8 cellular contexts compared by ENCODE assay signal in genomic region chr2:128090909-128091690, GRCh38. TPM values are rescaled to one million over a fixed set of nuclear protein-coding genes. Genes with fewer than 3 reads are reported as not detected.
DNase-seq lines count a peak whose midpoint lies in the region; ATAC-seq and TF ChIP-seq lines count a peak whose summit lies in the region.

A gene with protein sequence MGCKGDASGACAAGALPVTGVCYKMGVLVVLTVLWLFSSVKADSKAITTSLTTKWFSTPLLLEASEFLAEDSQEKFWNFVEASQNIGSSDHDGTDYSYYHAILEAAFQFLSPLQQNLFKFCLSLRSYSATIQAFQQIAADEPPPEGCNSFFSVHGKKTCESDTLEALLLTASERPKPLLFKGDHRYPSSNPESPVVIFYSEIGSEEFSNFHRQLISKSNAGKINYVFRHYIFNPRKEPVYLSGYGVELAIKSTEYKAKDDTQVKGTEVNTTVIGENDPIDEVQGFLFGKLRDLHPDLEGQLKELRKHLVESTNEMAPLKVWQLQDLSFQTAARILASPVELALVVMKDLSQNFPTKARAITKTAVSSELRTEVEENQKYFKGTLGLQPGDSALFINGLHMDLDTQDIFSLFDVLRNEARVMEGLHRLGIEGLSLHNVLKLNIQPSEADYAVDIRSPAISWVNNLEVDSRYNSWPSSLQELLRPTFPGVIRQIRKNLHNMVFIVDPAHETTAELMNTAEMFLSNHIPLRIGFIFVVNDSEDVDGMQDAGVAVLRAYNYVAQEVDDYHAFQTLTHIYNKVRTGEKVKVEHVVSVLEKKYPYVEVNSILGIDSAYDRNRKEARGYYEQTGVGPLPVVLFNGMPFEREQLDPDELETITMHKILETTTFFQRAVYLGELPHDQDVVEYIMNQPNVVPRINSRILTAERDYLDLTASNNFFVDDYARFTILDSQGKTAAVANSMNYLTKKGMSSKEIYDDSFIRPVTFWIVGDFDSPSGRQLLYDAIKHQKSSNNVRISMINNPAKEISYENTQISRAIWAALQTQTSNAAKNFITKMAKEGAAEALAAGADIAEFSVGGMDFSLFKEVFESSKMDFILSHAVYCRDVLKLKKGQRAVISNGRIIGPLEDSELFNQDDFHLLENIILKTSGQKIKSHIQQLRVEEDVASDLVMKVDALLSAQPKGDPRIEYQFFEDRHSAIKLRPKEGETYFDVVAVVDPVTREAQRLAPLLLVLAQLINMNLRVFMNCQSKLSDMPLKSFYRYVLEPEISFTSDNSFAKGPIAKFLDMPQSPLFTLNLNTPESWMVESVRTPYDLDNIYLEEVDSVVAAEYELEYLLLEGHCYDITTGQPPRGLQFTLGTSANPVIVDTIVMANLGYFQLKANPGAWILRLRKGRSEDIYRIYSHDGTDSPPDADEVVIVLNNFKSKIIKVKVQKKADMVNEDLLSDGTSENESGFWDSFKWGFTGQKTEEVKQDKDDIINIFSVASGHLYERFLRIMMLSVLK (N-terminal part only) (plus strand): TSS chr2:128091200. CDS start chr2:128091358, 158 bp downstream.

- H3K4me2 ChIP-seq in SU-DHL-6 (ENCODE audit: low read depth, low read length, poor library complexity, severe bottlenecking): peak within 1 kb of the TSS; percentile 99

- H3K27me3 ChIP-seq in SU-DHL-6 (ENCODE audit: low read length): no peaks in the 10 kb centered on the region
- no peaks in the 10 kb centered on the region for H3K27me3 ChIP-seq in ovary
- H3K27me3 ChIP-seq in thyroid gland: no peaks in the 10 kb centered on the region

- H3K36me3 ChIP-seq in SU-DHL-6 (ENCODE audit: low read length): no peaks in the 10 kb centered on the region
- no peaks in the 10 kb centered on the region for H3K36me3 ChIP-seq in ovary
- H3K36me3 ChIP-seq in thyroid gland: no peaks in the 10 kb centered on the region

- peaks cover 13% of the 10 kb centered on the region; the same call in 1 of the 2 replicates for H4K20me1 ChIP-seq in SU-DHL-6 (ENCODE audit: low read depth, low read length)

- peaks cover 50% of the 10 kb centered on the region for H3K79me2 ChIP-seq in SU-DHL-6 (ENCODE audit: insufficient read depth, low read length)

- DNase-seq in NCI-H128 (lab: John Stamatoyannopoulos, UW; ENCODE audit: unreplicated experiment) (peak; percentile 71), Right ventricle myocardium inferior (ENCODE audit: missing footprints) (peak; percentile 97), ovary (peak; percentile 86 to 94 (median 91)), thyroid gland (peak; percentile 93 to 95)
- peak; percentile 88 for DNase-seq in activated naive CD8-positive, alpha-beta T cell treated with anti-CD3 and anti-CD28 coated beads, Interleukin-2, amount 10 ng/mL, durations not matched to agents 7 days and 5 days

- H3K36me3 Mint-ChIP-seq in activated naive CD8-positive, alpha-beta T cell treated with anti-CD3 and anti-CD28 coated beads, Interleukin-2, amount 10 ng/mL, durations not matched to agents 7 days and 5 days: peaks cover 5% of the 10 kb centered on the region

- no peak for TF ChIP-seq EP300 in ovary (IDR thresholded peaks at IDR 0.05)

- WGBS in ovary, 3 donors: 0 to 1% (median 0%) methylated on average over 58 to 59 of the region's 59 CpGs
- 0 to 1% methylated on average over 17 of the region's 59 CpGs for WGBS in thyroid gland, 2 donors

- H3F3A ChIP-seq in SU-DHL-6 (ENCODE audit: insufficient read depth): peaks cover 17% of the 10 kb centered on the region; the same call in 1 of the 2 replicates

- H2AFZ ChIP-seq in SU-DHL-6 (ENCODE audit: low read depth, low read length, severe bottlenecking): peak within 1 kb of the TSS; percentile 95

- H3K9me3 ChIP-seq in SU-DHL-6 (ENCODE audit: insufficient read depth, low read length) (no peaks in the 10 kb centered on the region), ovary (no peaks in the 10 kb centered on the region), thyroid gland (no peaks in the 10 kb centered on the region)

- peak within 1 kb of the TSS; percentile 90 for H3K4me3 Mint-ChIP-seq in activated naive CD8-positive, alpha-beta T cell treated with anti-CD3 and anti-CD28 coated beads, Interleukin-2, amount 10 ng/mL, durations not matched to agents 7 days and 5 days

- H3K4me1 Mint-ChIP-seq in activated naive CD8-positive, alpha-beta T cell treated with anti-CD3 and anti-CD28 coated beads, Interleukin-2, amount 10 ng/mL, durations not matched to agents 7 days and 5 days: peaks cover 32% of the 10 kb centered on the region

- peak; percentile 95 for ATAC-seq in HG02678 (IDR thresholded peaks at IDR 0.05; ENCODE audit: unreplicated experiment)
- ATAC-seq in activated naive CD8-positive, alpha-beta T cell treated with anti-CD3 and anti-CD28 coated beads, Interleukin-2, amount 10 ng/mL, durations not matched to agents 7 days and 5 days (ENCODE audit: low read depth): peak; percentile 95
- peak; percentile 100 for ATAC-seq in Right ventricle myocardium inferior

- intact Hi-C loops in Right ventricle myocardium inferior (cut with DNase I) (loop anchor here (2.0 to 10.0 kb wide), 2 partner anchors 62 to 206 kb away; partner anchors contain the start of genes AMMECR1L and SAP130), ovary (cut with DNase I) (loop anchor here in 2 of 4 donors (5.0 to 10.0 kb wide), 2 partner anchors 64 to 206 kb away; partner anchors contain the start of genes AMMECR1L (in 1 of the 2) and SAP130 (in 1 of the 2)), thyroid gland (cut with DNase I) (no loop called here)

- H3K4me3 ChIP-seq in SU-DHL-6 (ENCODE audit: insufficient read depth, low read length, poor library complexity, severe bottlenecking): peak within 1 kb of the TSS; percentile 89
- peak within 1 kb of the TSS; percentile 93 for H3K4me3 ChIP-seq in ovary
- peak within 1 kb of the TSS; percentile 47 to 97 (median 67) for H3K4me3 ChIP-seq in thyroid gland (replicated peaks in 1 of 3)

- peak; percentile 92 for TF ChIP-seq POLR2A in GM10847 (IDR thresholded peaks at IDR 0.05; ENCODE audit: extremely low read depth, insufficient read length)
- peak; percentile 62 for TF ChIP-seq POLR2A in ovary (IDR thresholded peaks at IDR 0.05)
- TF ChIP-seq POLR2A in thyroid gland (IDR thresholded peaks at IDR 0.05): peak in 1 of 2 donors; percentile 83

- no peaks in the 10 kb centered on the region for H3K27me3 Mint-ChIP-seq in activated naive CD8-positive, alpha-beta T cell treated with anti-CD3 and anti-CD28 coated beads, Interleukin-2, amount 10 ng/mL, durations not matched to agents 7 days and 5 days

- H3K4me1 ChIP-seq in ovary (ENCODE audit: insufficient read depth): no peaks in the 10 kb centered on the region
- peaks cover 0 to 6% of the 10 kb centered on the region in 2 donors for H3K4me1 ChIP-seq in thyroid gland

- H3K27ac Mint-ChIP-seq in activated naive CD8-positive, alpha-beta T cell treated with anti-CD3 and anti-CD28 coated beads, Interleukin-2, amount 10 ng/mL, durations not matched to agents 7 days and 5 days: peak within 1 kb of the TSS; percentile 94

- H3K27ac ChIP-seq in SU-DHL-6 (ENCODE audit: low read depth, low read length): peak within 1 kb of the TSS; percentile 62
- H3K27ac ChIP-seq in ovary: peak within 1 kb of the TSS in 1 of 2 donors; percentile 35
- peak within 1 kb of the TSS; percentile 70 to 80 (median 78) for H3K27ac ChIP-seq in thyroid gland

- H3K9ac ChIP-seq in SU-DHL-6 (ENCODE audit: low read length): peak within 1 kb of the TSS; percentile 85

- TF ChIP-seq CTCF in SU-DHL-6 (IDR thresholded peaks at IDR 0.05; ENCODE audit: insufficient read depth, low read length, poor library complexity, severe bottlenecking): no peak
- TF ChIP-seq CTCF in ovary (IDR thresholded peaks at IDR 0.05): no peak
- TF ChIP-seq CTCF in thyroid gland (IDR thresholded peaks at IDR 0.05): no peak

- no peaks in the 10 kb centered on the region for H3K9me3 Mint-ChIP-seq in activated naive CD8-positive, alpha-beta T cell treated with anti-CD3 and anti-CD28 coated beads, Interleukin-2, amount 10 ng/mL, durations not matched to agents 7 days and 5 days

- H3K9me2 ChIP-seq in SU-DHL-6 (replicated peaks; ENCODE audit: insufficient read depth, low read length): no peaks in the 10 kb centered on the region

- POLR2A ChIA-PET in activated naive CD8-positive, alpha-beta T cell treated with anti-CD3 and anti-CD28 coated beads, Interleukin-2, amount 10 ng/mL, durations not matched to agents 7 days and 5 days (lab: Charles Lee): interaction anchor here (0.6 to 3.3 kb wide), 21 partner anchors 8 to 528 kb away, joined by 3 to 53 read pairs (median 4); partner anchors contain the start of genes SAP130, SFT2D3 and WDR33

RNA-seq across cellular contexts. Expression of the gene that starts here (rescaled TPM):
- 10 to 100 TPM; 55.4 to 56.5 TPM for total RNA-seq in activated naive CD8-positive, alpha-beta T cell treated with anti-CD3 and anti-CD28 coated beads, Interleukin-2, amount 10 ng/mL, durations not matched to agents 7 days and 5 days
- total RNA-seq in Right ventricle myocardium inferior: 24.3 TPM
- total RNA-seq in ovary: 10 to 100 TPM; 16.0 to 32.3 (median 22.5) TPM
- 10 to 100 TPM in 1 of 2 donors, 1 to 10 TPM in 1; 7.1 to 42.5 TPM for polyA plus RNA-seq in ovary
- 10 to 100 TPM; 53.1 to 90.7 (median 71.4) TPM for total RNA-seq in thyroid gland
